ENCODE assay signal across 8 cellular contexts in the genomic region with DNA sequence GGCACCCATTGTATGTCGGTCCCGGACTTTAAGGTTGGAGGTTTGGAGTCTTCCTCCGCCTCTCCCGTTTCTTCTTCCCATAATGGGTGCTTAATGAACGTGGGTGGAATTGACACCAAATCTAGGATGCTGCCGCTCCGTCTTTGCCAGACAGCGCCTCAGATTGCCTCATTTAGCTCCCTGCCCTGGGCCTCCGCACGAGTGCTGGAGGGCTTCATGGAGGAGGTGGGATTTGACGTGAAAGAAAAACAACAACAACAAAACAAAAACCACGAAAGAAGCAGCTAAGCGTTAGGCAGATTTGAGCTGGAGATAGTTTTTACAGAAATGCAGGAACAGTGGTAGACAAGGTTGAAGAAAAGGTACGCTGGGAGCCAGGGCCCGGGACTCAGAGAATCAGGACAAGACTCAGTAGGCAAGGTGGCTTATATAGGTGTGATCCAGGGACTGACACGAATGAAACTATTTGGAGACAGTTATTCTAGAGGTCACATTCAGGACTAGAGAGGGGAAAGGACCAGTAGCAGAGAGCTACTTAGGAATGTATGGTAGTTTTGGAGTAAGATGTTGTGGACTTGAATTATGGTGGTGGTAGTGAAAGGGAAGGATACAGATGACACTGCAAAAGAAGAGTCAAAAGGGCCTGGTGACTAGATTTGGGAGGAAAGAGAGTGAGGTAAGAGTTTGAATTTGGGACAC. TPM values are rescaled to one million over a fixed set of nuclear protein-coding genes. Genes with fewer than 3 reads are reported as not detected.
DNase-seq lines count a peak whose midpoint lies in the region; ATAC-seq, FAIRE-seq and TF ChIP-seq lines count a peak whose summit lies in the region.

No MANE protein-coding gene starts in this region.

- intact Hi-C loops in activated CD4-positive, alpha-beta T cell treated with anti-CD3 and anti-CD28 coated beads, Interleukin-2, amount 10 ng/mL, durations not matched to agents 24 days and 14 days (cut with micrococcal nuclease) = no loop called here
- intact Hi-C loops in K562 (cut with micrococcal nuclease) (loop anchor here (5.0 kb wide), 1 partner anchor 44 kb away; a partner anchor contains a TSS), lower lobe of right lung (cut with DNase I) (no loop called here), uterus (cut with DNase I; ENCODE audit: low total_unique reads) (no loop called here)

- peaks cover 6% of the 10 kb centered on the region for H3K9me3 Mint-ChIP-seq in activated CD4-positive, alpha-beta T cell treated with anti-CD3 and anti-CD28 coated beads, Interleukin-2, amount 10 ng/mL, durations not matched to agents 24 days and 14 days

- H3K27ac ChIP-seq in K562 (ENCODE audit: extremely low read depth, low read depth, low read length) (peak overlapping the region; percentile 92; the same call in 1 of the 3 replicates), lower lobe of right lung (peak overlapping the region; percentile 95), uterus (peak overlapping the region; percentile 88 to 91)

- WGBS in K562 (ENCODE audit: insufficient coverage, low coverage, missing lambda C conversion rate) = 5% methylated on average over 16 of the region's 16 CpGs

- peak overlapping the region; percentile 96 for H2AFZ ChIP-seq in K562 (ENCODE audit: low read depth, low read length)

- H3K36me3 Mint-ChIP-seq in activated CD4-positive, alpha-beta T cell treated with anti-CD3 and anti-CD28 coated beads, Interleukin-2, amount 10 ng/mL, durations not matched to agents 24 days and 14 days (ENCODE audit: low read depth) = peaks cover 12% of the 10 kb centered on the region

- BruUV-seq in K562 (replicated peaks; lab: Mats Ljungman, UMichigan) = TSS peak; percentile 89

- no peaks in the 10 kb centered on the region for H3K27me3 Mint-ChIP-seq in activated CD4-positive, alpha-beta T cell treated with anti-CD3 and anti-CD28 coated beads, Interleukin-2, amount 10 ng/mL, durations not matched to agents 24 days and 14 days

- no peak for TF ChIP-seq RAD21 in K562 (CRISPR knock-in tag; conservative IDR thresholded peaks at IDR 0.05 in 1 of 2, IDR thresholded peaks at IDR 0.05 in 1 of 2)

- TF ChIP-seq POLR2A in K562 (conservative IDR thresholded peaks at IDR 0.05) = no peak
- peak in 1 of 2 donors; percentile 5 for TF ChIP-seq POLR2A in uterus (IDR thresholded peaks at IDR 0.05)

- peak overlapping the region; percentile 98 for H3K4me3 Mint-ChIP-seq in activated CD4-positive, alpha-beta T cell treated with anti-CD3 and anti-CD28 coated beads, Interleukin-2, amount 10 ng/mL, durations not matched to agents 24 days and 14 days

- TF ChIP-seq CTCF in K562 (IDR thresholded peaks at IDR 0.05 in 2 of 3, conservative IDR thresholded peaks at IDR 0.05 in 1 of 3; ENCODE audit: insufficient read depth in 2 of 3, low read depth in 1 of 3, low read length in 3 of 3) (no peak), lower lobe of right lung (IDR thresholded peaks at IDR 0.05) (no peak), uterus (IDR thresholded peaks at IDR 0.05) (no peak)

- H3K27ac Mint-ChIP-seq in activated CD4-positive, alpha-beta T cell treated with anti-CD3 and anti-CD28 coated beads, Interleukin-2, amount 10 ng/mL, durations not matched to agents 24 days and 14 days = peak overlapping the region; percentile 97

- H3K9me3 ChIP-seq in K562 (replicated peaks; ENCODE audit: control insufficient read depth, insufficient read depth, low read depth, low read length) (no peaks in the 10 kb centered on the region), lower lobe of right lung (no peaks in the 10 kb centered on the region), uterus (no peaks in the 10 kb centered on the region)

- H3K36me3 ChIP-seq in K562 (ENCODE audit: control insufficient read depth, insufficient read depth, low read length) (no peaks in the 10 kb centered on the region), lower lobe of right lung (no peaks in the 10 kb centered on the region), uterus (no peaks in the 10 kb centered on the region)

- peak overlapping the region; percentile 89 to 93 for H3K9ac ChIP-seq in K562 (ENCODE audit: insufficient read depth in 1 of 2, low read depth in 2 of 2, low read length in 2 of 2)

- peaks cover 25% of the 10 kb centered on the region for H3K79me2 ChIP-seq in K562 (ENCODE audit: control insufficient read depth, insufficient read depth, low read length)

- CTCF ChIA-PET in K562 (lab: Yijun Ruan, JAX; ENCODE audit: low intra/inter-chr PET ratio) = no interaction called here

- no peak for DNase-seq in activated CD4-positive, alpha-beta T cell treated with anti-CD3 and anti-CD28 coated beads, Interleukin-2, amount 10 ng/mL, durations not matched to agents 24 days and 14 days
- DNase-seq in activated CD4-positive, alpha-beta T cell treated with anti-CD3 and anti-CD28 coated beads for 1 hour = no peak
- DNase-seq in K562 (ENCODE audit: extremely low read depth in 1 of 4, low spot score in 3 of 4) = no peak
- DNase-seq in lower lobe of right lung = no peak
- DNase-seq in uterus = no peak
- DNase-seq in KG1 (lab: John Stamatoyannopoulos, UW) = no peak
- no peak for DNase-seq in NCI-H1092 (lab: John Stamatoyannopoulos, UW)

- H3K4me3 ChIP-seq in K562 (peak overlapping the region; percentile 73), lower lobe of right lung (peak overlapping the region; percentile 84), uterus (peak overlapping the region; percentile 77 to 97)

- H3K4me1 Mint-ChIP-seq in activated CD4-positive, alpha-beta T cell treated with anti-CD3 and anti-CD28 coated beads, Interleukin-2, amount 10 ng/mL, durations not matched to agents 24 days and 14 days = peaks cover 24% of the 10 kb centered on the region

- in situ Hi-C loops in K562 (cut with MboI) = no loop called here

- peak overlapping the region; percentile 99 for H3K4me2 ChIP-seq in K562 (ENCODE audit: insufficient read depth, low read length)

- H3K9me1 ChIP-seq in K562 (ENCODE audit: control insufficient read depth, insufficient read depth, low read length) = no peaks in the 10 kb centered on the region

- no peaks in the 10 kb centered on the region for H3K27me3 ChIP-seq in K562 (ENCODE audit: control insufficient read depth in 2 of 2, insufficient read depth in 2 of 2, low read length in 2 of 2)
- H3K27me3 ChIP-seq in lower lobe of right lung (ENCODE audit: low read depth) = no peaks in the 10 kb centered on the region
- H3K27me3 ChIP-seq in uterus = no peaks in the 10 kb centered on the region

- no peak for TF ChIP-seq EP300 in K562 (IDR thresholded peaks at IDR 0.05; ENCODE audit: low read length)

- peak; percentile 16 for ATAC-seq in HG03196 (IDR thresholded peaks at IDR 0.05; ENCODE audit: unreplicated experiment)
- peak; percentile 47 for ATAC-seq in K562
- ATAC-seq in lower lobe of right lung = no peak

- no peaks in the 10 kb centered on the region for H4K20me1 ChIP-seq in K562 (replicated peaks; ENCODE audit: control insufficient read depth, insufficient read depth, low read length)

- H3K4me1 ChIP-seq in K562 (replicated peaks in 1 of 2; ENCODE audit: control insufficient read depth in 2 of 2, insufficient read depth in 2 of 2, low read length in 2 of 2) = peaks cover 3 to 5% of the 10 kb centered on the region in 2 experiments; a peak in 3 of 5 replicates
- H3K4me1 ChIP-seq in lower lobe of right lung = peaks cover 19% of the 10 kb centered on the region
- H3K4me1 ChIP-seq in uterus = no peaks in the 10 kb centered on the region

- FAIRE-seq in K562 (lab: Jason Lieb, UNC) = no peak

- POLR2A ChIA-PET in K562 (lab: Yijun Ruan, JAX) = no interaction called here

RNA-seq across cellular contexts. Expression of a gene that starts 0.6 kb away (rescaled TPM):
- total RNA-seq in activated CD4-positive, alpha-beta T cell treated with anti-CD3 and anti-CD28 coated beads, Interleukin-2, amount 10 ng/mL, durations not matched to agents 24 days and 14 days = 4.4 and 5.4 TPM in 2 replicates
- total RNA-seq in K562 (2011; cell fraction: chromatin; rRNA removed; ENCODE audit: low replicate concordance) = 4.1 and 7.4 TPM in 2 replicates
- 3.7 and 5.2 TPM in 2 replicates for total RNA-seq in K562 (2011; cell fraction: nucleolus; rRNA removed)
- total RNA-seq in K562 (2011; cell fraction: nucleoplasm; rRNA removed) = 4.3 and 4.4 TPM in 2 replicates
- total RNA-seq in K562 (2014; rRNA removed) = 2.3 and 2.9 TPM in 2 replicates
- total RNA-seq in K562 (2014; rRNA removed; fragmentation: Illumina TruSeq; extraction: Trizol) = 3.2 and 3.9 TPM in 2 replicates
- total RNA-seq in K562 (2015; rRNA removed; fragmentation: Illumina TruSeq; extraction: Trizol) = 3.4 and 4.5 TPM in 2 replicates
- total RNA-seq in K562 (2021) = 2.2 and 2.5 TPM in 2 replicates
- polyA plus RNA-seq in K562 (2011; rRNA removed) = 3.6 and 3.9 TPM in 2 replicates
- polyA plus RNA-seq in K562 (2011; cell fraction: cytosol; rRNA removed) = 2.0 and 2.7 TPM in 2 replicates
- polyA plus RNA-seq in K562 (2011; cell fraction: nucleus; rRNA removed) = 2.9 and 3.7 TPM in 2 replicates
- polyA plus RNA-seq in K562 (2012) = 1.6 and 1.9 TPM in 2 replicates
- polyA plus RNA-seq in K562 (2014; fragmentation: Illumina TruSeq; extraction: Trizol) = 2.8 and 3.4 TPM in 2 replicates
- 1 to 10 TPM; 3.3 to 4.2 TPM for polyA plus RNA-seq in K562 (2014; fragmentation: Nextera tagmentation; extraction: Ambion mirVana)
- 1.6 and 2.0 TPM in 2 replicates for polyA plus RNA-seq in K562 (2014; rRNA removed)
- 6.2 and 8.0 TPM in 2 replicates for polyA minus RNA-seq in K562 (2011; rRNA and poly(A)+ RNA removed)
- polyA minus RNA-seq in K562 (2011; cell fraction: cytosol; rRNA and poly(A)+ RNA removed) = 2.6 and 2.8 TPM in 2 replicates
- 2.7 and 3.1 TPM in 2 replicates for polyA minus RNA-seq in K562 (2011; cell fraction: nucleus; rRNA and poly(A)+ RNA removed)
- 4.1 TPM for total RNA-seq in lower lobe of right lung
- 10 to 100 TPM in 2 of 4 donors, 1 to 10 TPM in 2; 5.9 to 20.2 (median 8.7) TPM for total RNA-seq in uterus

RNA-seq across cellular contexts. Expression of a gene that starts 6.6 kb away (rescaled TPM):
- total RNA-seq in activated CD4-positive, alpha-beta T cell treated with anti-CD3 and anti-CD28 coated beads, Interleukin-2, amount 10 ng/mL, durations not matched to agents 24 days and 14 days = 8.2 and 8.3 TPM in 2 replicates
- 29.4 and 53.1 TPM in 2 replicates for total RNA-seq in K562 (2011; cell fraction: chromatin; rRNA removed; ENCODE audit: low replicate concordance)
- total RNA-seq in K562 (2011; cell fraction: nucleolus; rRNA removed) = 26.8 and 30.5 TPM in 2 replicates
- total RNA-seq in K562 (2011; cell fraction: nucleoplasm; rRNA removed) = 35.5 and 54.2 TPM in 2 replicates
- total RNA-seq in K562 (2014; rRNA removed) (7.5 and 8.7 TPM in 2 replicates), K562 (2014; rRNA removed; fragmentation: Illumina TruSeq; extraction: Trizol) (11.2 and 11.9 TPM in 2 replicates), K562 (2015; rRNA removed; fragmentation: Illumina TruSeq; extraction: Trizol) (11.2 and 11.4 TPM in 2 replicates), K562 (2021) (13.8 and 15.5 TPM in 2 replicates), lower lobe of right lung (19.9 TPM), uterus (10 to 100 TPM; 13.3 to 38.4 (median 23.7) TPM)
- polyA plus RNA-seq in K562 (2011; rRNA removed) (17.7 and 21.9 TPM in 2 replicates), K562 (2014; fragmentation: Illumina TruSeq; extraction: Trizol) (11.2 and 11.7 TPM in 2 replicates), K562 (2014; fragmentation: Nextera tagmentation; extraction: Ambion mirVana) (10 to 100 TPM; 10.0 to 11.0 TPM), K562 (2014; rRNA removed) (13.0 and 14.7 TPM in 2 replicates)
- 6.3 and 9.8 TPM in 2 replicates for polyA plus RNA-seq in K562 (2011; cell fraction: cytosol; rRNA removed)
- polyA plus RNA-seq in K562 (2011; cell fraction: nucleus; rRNA removed) = 37.4 and 38.9 TPM in 2 replicates
- polyA plus RNA-seq in K562 (2012) = 9.6 and 13.4 TPM in 2 replicates
- polyA minus RNA-seq in K562 (2011; rRNA and poly(A)+ RNA removed) = 13.8 and 19.2 TPM in 2 replicates
- polyA minus RNA-seq in K562 (2011; cell fraction: cytosol; rRNA and poly(A)+ RNA removed) = 7.1 and 7.4 TPM in 2 replicates
- polyA minus RNA-seq in K562 (2011; cell fraction: nucleus; rRNA and poly(A)+ RNA removed) = 19.9 and 33.3 TPM in 2 replicates

RNA-seq across cellular contexts. Expression of a gene that starts 41.1 kb away (rescaled TPM):
- 4.7 and 5.5 TPM in 2 replicates for total RNA-seq in activated CD4-positive, alpha-beta T cell treated with anti-CD3 and anti-CD28 coated beads, Interleukin-2, amount 10 ng/mL, durations not matched to agents 24 days and 14 days
- total RNA-seq in K562 (2011; cell fraction: chromatin; rRNA removed; ENCODE audit: low replicate concordance) = 0.37 TPM in 1 of 2 replicates, not detected in the other
- total RNA-seq in K562 (2011; cell fraction: nucleolus; rRNA removed) = not detected in 2 replicates
- not detected in 2 replicates for total RNA-seq in K562 (2011; cell fraction: nucleoplasm; rRNA removed)
- 0.08 TPM in 1 of 2 replicates, not detected in the other for total RNA-seq in K562 (2014; rRNA removed)
- 0.07 and 0.10 TPM in 2 replicates for total RNA-seq in K562 (2014; rRNA removed; fragmentation: Illumina TruSeq; extraction: Trizol)
- not detected in 2 replicates for total RNA-seq in K562 (2015; rRNA removed; fragmentation: Illumina TruSeq; extraction: Trizol)
- 0.13 and 0.29 TPM in 2 replicates for total RNA-seq in K562 (2021)
- polyA plus RNA-seq in K562 (2011; rRNA removed) = not detected in 2 replicates
- not detected in 2 replicates for polyA plus RNA-seq in K562 (2011; cell fraction: cytosol; rRNA removed)
- polyA plus RNA-seq in K562 (2011; cell fraction: nucleus; rRNA removed) = not detected in 2 replicates
- polyA plus RNA-seq in K562 (2012) = not detected in 2 replicates
- polyA plus RNA-seq in K562 (2014; fragmentation: Illumina TruSeq; extraction: Trizol) = not detected in 2 replicates
- polyA plus RNA-seq in K562 (2014; fragmentation: Nextera tagmentation; extraction: Ambion mirVana) = not detected
- 0.09 TPM in 1 of 2 replicates, not detected in the other for polyA plus RNA-seq in K562 (2014; rRNA removed)
- not detected in 2 replicates for polyA minus RNA-seq in K562 (2011; rRNA and poly(A)+ RNA removed)
- polyA minus RNA-seq in K562 (2011; cell fraction: cytosol; rRNA and poly(A)+ RNA removed) = not detected in 2 replicates
- not detected in 2 replicates for polyA minus RNA-seq in K562 (2011; cell fraction: nucleus; rRNA and poly(A)+ RNA removed)
- 3.9 TPM for total RNA-seq in lower lobe of right lung
- 10 to 100 TPM in 2 of 4 donors, 1 to 10 TPM in 1, under 1 TPM in 1; 0.88 to 19.6 (median 6.9) TPM for total RNA-seq in uterus

RNA-seq across cellular contexts. Expression of a gene that starts 44.6 kb away (rescaled TPM):
- 97.4 and 103 TPM in 2 replicates for total RNA-seq in activated CD4-positive, alpha-beta T cell treated with anti-CD3 and anti-CD28 coated beads, Interleukin-2, amount 10 ng/mL, durations not matched to agents 24 days and 14 days
- 66.4 and 131 TPM in 2 replicates for total RNA-seq in K562 (2011; cell fraction: chromatin; rRNA removed; ENCODE audit: low replicate concordance)
- total RNA-seq in K562 (2011; cell fraction: nucleolus; rRNA removed) = 51.5 and 69.3 TPM in 2 replicates
- 82.0 and 106 TPM in 2 replicates for total RNA-seq in K562 (2011; cell fraction: nucleoplasm; rRNA removed)
- 147 and 148 TPM in 2 replicates for total RNA-seq in K562 (2014; rRNA removed)
- total RNA-seq in K562 (2014; rRNA removed; fragmentation: Illumina TruSeq; extraction: Trizol) = 110 and 115 TPM in 2 replicates
- 121 and 129 TPM in 2 replicates for total RNA-seq in K562 (2015; rRNA removed; fragmentation: Illumina TruSeq; extraction: Trizol)
- 90.7 and 92.1 TPM in 2 replicates for total RNA-seq in K562 (2021)
- 87.7 and 115 TPM in 2 replicates for polyA plus RNA-seq in K562 (2011; rRNA removed)
- 69.2 and 80.0 TPM in 2 replicates for polyA plus RNA-seq in K562 (2011; cell fraction: cytosol; rRNA removed)
- polyA plus RNA-seq in K562 (2011; cell fraction: nucleus; rRNA removed) = 109 and 150 TPM in 2 replicates
- polyA plus RNA-seq in K562 (2012) = 70.1 and 91.3 TPM in 2 replicates
- 113 and 150 TPM in 2 replicates for polyA plus RNA-seq in K562 (2014; fragmentation: Illumina TruSeq; extraction: Trizol)
- 100 to 1,000 TPM in 1 of 2 experiments, 10 to 100 TPM in 1; 85.0 to 118 TPM for polyA plus RNA-seq in K562 (2014; fragmentation: Nextera tagmentation; extraction: Ambion mirVana)
- 162 and 170 TPM in 2 replicates for polyA plus RNA-seq in K562 (2014; rRNA removed)
- 71.8 and 80.3 TPM in 2 replicates for polyA minus RNA-seq in K562 (2011; rRNA and poly(A)+ RNA removed)
- polyA minus RNA-seq in K562 (2011; cell fraction: cytosol; rRNA and poly(A)+ RNA removed) = 32.1 and 35.6 TPM in 2 replicates
- polyA minus RNA-seq in K562 (2011; cell fraction: nucleus; rRNA and poly(A)+ RNA removed) = 47.5 and 52.8 TPM in 2 replicates
- total RNA-seq in lower lobe of right lung = 51.9 TPM
- total RNA-seq in uterus = 10 to 100 TPM in 3 of 4 donors, 1 to 10 TPM in 1; 7.2 to 50.3 (median 28.6) TPM

Comparison
In these comparisons a context has a peak if more than half of its experiments do, and no peak if none do; other contexts are left out.
1. ATAC-seq: peak in HG03196 (single experiment) and K562 (single experiment); none in lower lobe of right lung (0 of 2).
2. Peak in every context shown above with its lines, with median percentiles within 50 percentile points of each other: H3K27ac ChIP-seq and H3K4me3 ChIP-seq.